1 cellular context compared by ENCODE assay signal in the genomic region with DNA sequence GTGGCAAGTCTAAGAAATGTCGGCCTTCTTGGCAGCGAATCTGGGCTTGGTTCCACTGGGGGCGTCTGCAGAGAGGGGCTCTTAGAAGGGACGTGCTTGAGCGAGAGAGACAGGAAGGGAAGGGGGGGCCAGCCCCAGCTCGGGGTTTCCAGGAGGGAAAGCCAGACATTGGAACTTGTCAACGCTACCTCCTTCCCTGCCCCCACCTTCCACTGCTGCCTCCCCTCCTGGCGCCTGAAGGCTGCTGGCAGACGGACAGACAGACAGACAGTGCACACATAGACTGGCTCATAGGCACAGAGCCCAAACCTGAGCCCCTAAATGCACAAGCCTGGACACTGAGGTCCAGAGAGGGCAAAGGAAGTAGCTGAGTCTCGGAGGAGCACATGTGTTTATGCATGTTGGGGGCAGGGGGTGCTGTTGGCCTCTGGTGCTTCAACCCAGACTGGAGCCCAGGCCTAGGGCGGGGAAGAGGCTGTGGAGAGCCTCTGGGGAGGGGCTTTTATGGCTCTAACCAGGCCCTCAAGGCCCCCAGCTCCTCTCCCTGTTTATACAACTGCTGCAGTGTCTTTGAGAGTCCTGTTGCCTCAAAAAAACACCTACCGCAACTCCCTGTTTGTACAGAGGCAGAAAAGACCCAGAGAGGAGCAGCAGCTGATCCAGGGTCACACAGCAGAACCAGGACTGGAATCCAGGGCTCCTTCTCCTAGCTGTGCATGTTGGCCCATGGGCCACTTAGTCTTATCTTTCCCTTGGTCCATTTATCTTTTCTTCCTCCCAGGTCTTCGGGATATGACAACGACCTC.
TF ChIP-seq lines count a peak whose summit lies in the region.

No MANE protein-coding gene starts in this region.

TF ChIP-seq in HepG2, 621 proteins besides CTCF, POLR2A, EP300 and RAD21 (continued from another document and continues in another):
- TF ChIP-seq, protein P1, sequence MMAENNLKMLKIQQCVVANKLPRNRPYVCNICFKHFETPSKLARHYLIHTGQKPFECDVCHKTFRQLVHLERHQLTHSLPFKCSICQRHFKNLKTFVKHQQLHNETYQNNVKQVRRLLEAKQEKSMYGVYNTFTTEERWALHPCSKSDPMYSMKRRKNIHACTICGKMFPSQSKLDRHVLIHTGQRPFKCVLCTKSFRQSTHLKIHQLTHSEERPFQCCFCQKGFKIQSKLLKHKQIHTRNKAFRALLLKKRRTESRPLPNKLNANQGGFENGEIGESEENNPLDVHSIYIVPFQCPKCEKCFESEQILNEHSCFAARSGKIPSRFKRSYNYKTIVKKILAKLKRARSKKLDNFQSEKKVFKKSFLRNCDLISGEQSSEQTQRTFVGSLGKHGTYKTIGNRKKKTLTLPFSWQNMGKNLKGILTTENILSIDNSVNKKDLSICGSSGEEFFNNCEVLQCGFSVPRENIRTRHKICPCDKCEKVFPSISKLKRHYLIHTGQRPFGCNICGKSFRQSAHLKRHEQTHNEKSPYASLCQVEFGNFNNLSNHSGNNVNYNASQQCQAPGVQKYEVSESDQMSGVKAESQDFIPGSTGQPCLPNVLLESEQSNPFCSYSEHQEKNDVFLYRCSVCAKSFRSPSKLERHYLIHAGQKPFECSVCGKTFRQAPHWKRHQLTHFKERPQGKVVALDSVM (CRISPR knock-in tag; IDR thresholded peaks at IDR 0.05) = peak; percentile 33; the same call in 1 of the 2 replicates
- TF ChIP-seq ZNF224 (CRISPR knock-in tag; IDR thresholded peaks at IDR 0.05) (no peak), MEIS1 (CRISPR knock-in tag; IDR thresholded peaks at IDR 0.05; ENCODE audit: borderline replicate concordance) (0 out of 2 replicates have a peak, but pooled peaks have one; percentile 42), SALL1 (CRISPR knock-in tag; IDR thresholded peaks at IDR 0.05) (peak; percentile 29; the same call in 1 of the 2 replicates), ZNF768 (CRISPR knock-in tag; IDR thresholded peaks at IDR 0.05) (peak; percentile 97), ZNF720 (CRISPR knock-in tag; IDR thresholded peaks at IDR 0.05) (no peak), SRSF1 (optimal IDR thresholded peaks at IDR 0.05; ENCODE audit: low read depth, low read length) (peak; percentile 80), ERF (CRISPR knock-in tag; IDR thresholded peaks at IDR 0.05) (peak; percentile 50; the same call in 1 of the 2 replicates), STAG1 (CRISPR knock-in tag; IDR thresholded peaks at IDR 0.05) (peak; percentile 54), DDIT3 (CRISPR knock-in tag; IDR thresholded peaks at IDR 0.05) (no peak), GABPB1 (CRISPR knock-in tag; IDR thresholded peaks at IDR 0.05) (no peak; the same call in 1 of the 2 replicates), ZMYM3 (CRISPR knock-in tag; IDR thresholded peaks at IDR 0.05) (peak; percentile 81; the same call in 1 of the 2 replicates), TFAP4 (IDR thresholded peaks at IDR 0.05; ENCODE audit: borderline replicate concordance, low read depth) (no peak; the same call in 1 of the 2 replicates), MIXL1 (CRISPR knock-in tag; IDR thresholded peaks at IDR 0.05) (no peak), ISL2 (CRISPR knock-in tag; IDR thresholded peaks at IDR 0.05) (no peak), SRY (CRISPR knock-in tag; IDR thresholded peaks at IDR 0.05) (no peak), AHR (CRISPR knock-in tag; IDR thresholded peaks at IDR 0.05) (peak; percentile 68; the same call in 1 of the 2 replicates), YEATS2 (CRISPR knock-in tag; IDR thresholded peaks at IDR 0.05; ENCODE audit: borderline replicate concordance) (0 out of 2 replicates have a peak, but pooled peaks have one; percentile 24), ZIK1 (CRISPR knock-in tag; IDR thresholded peaks at IDR 0.05; ENCODE audit: borderline replicate concordance, low read depth) (no peak), ZNF598 (CRISPR knock-in tag; IDR thresholded peaks at IDR 0.05; ENCODE audit: borderline replicate concordance) (0 out of 2 replicates have a peak, but pooled peaks have one; percentile 15), ZBTB38 (CRISPR knock-in tag; IDR thresholded peaks at IDR 0.05) (0 out of 2 replicates have a peak, but pooled peaks have one; percentile 3), ZFX (CRISPR knock-in tag; IDR thresholded peaks at IDR 0.05; ENCODE audit: low read depth) (peak; percentile 53; the same call in 1 of the 2 replicates), IKZF4 (CRISPR knock-in tag; IDR thresholded peaks at IDR 0.05; ENCODE audit: borderline replicate concordance, low read depth, not compliant biosample characterization) (no peak), JARID2 (CRISPR knock-in tag; IDR thresholded peaks at IDR 0.05; ENCODE audit: insufficient replicate concordance) (no peak), XRCC5 (optimal IDR thresholded peaks at IDR 0.05; ENCODE audit: low read length) (peak; percentile 4), NR2F6 (IDR thresholded peaks at IDR 0.05) (peak; percentile 47; the same call in 1 of the 2 replicates), NR2F6 (CRISPR knock-in tag; IDR thresholded peaks at IDR 0.05) (peak; percentile 29; the same call in 1 of the 2 replicates), ZSCAN9 (CRISPR knock-in tag; IDR thresholded peaks at IDR 0.05; ENCODE audit: borderline replicate concordance) (0 out of 2 replicates have a peak, but pooled peaks have one; percentile 12), ZFP41 (CRISPR knock-in tag; IDR thresholded peaks at IDR 0.05; ENCODE audit: borderline replicate concordance) (no peak), ZNF207 (IDR thresholded peaks at IDR 0.05; ENCODE audit: borderline replicate concordance) (no peak), KDM5A (IDR thresholded peaks at IDR 0.05; ENCODE audit: borderline replicate concordance, low read length) (no peak), ZNF333 (CRISPR knock-in tag; IDR thresholded peaks at IDR 0.05; ENCODE audit: borderline replicate concordance) (peak; percentile 57; the same call in 1 of the 2 replicates), RCOR2 (CRISPR knock-in tag; IDR thresholded peaks at IDR 0.05) (peak; percentile 72), ZNF543 (CRISPR knock-in tag; IDR thresholded peaks at IDR 0.05) (0 out of 2 replicates have a peak, but pooled peaks have one; percentile 56), DMAP1 (CRISPR knock-in tag; IDR thresholded peaks at IDR 0.05) (peak; percentile 41; the same call in 1 of the 2 replicates), PHF8 (CRISPR knock-in tag; IDR thresholded peaks at IDR 0.05) (no peak)
- TF ChIP-seq, protein P2, sequence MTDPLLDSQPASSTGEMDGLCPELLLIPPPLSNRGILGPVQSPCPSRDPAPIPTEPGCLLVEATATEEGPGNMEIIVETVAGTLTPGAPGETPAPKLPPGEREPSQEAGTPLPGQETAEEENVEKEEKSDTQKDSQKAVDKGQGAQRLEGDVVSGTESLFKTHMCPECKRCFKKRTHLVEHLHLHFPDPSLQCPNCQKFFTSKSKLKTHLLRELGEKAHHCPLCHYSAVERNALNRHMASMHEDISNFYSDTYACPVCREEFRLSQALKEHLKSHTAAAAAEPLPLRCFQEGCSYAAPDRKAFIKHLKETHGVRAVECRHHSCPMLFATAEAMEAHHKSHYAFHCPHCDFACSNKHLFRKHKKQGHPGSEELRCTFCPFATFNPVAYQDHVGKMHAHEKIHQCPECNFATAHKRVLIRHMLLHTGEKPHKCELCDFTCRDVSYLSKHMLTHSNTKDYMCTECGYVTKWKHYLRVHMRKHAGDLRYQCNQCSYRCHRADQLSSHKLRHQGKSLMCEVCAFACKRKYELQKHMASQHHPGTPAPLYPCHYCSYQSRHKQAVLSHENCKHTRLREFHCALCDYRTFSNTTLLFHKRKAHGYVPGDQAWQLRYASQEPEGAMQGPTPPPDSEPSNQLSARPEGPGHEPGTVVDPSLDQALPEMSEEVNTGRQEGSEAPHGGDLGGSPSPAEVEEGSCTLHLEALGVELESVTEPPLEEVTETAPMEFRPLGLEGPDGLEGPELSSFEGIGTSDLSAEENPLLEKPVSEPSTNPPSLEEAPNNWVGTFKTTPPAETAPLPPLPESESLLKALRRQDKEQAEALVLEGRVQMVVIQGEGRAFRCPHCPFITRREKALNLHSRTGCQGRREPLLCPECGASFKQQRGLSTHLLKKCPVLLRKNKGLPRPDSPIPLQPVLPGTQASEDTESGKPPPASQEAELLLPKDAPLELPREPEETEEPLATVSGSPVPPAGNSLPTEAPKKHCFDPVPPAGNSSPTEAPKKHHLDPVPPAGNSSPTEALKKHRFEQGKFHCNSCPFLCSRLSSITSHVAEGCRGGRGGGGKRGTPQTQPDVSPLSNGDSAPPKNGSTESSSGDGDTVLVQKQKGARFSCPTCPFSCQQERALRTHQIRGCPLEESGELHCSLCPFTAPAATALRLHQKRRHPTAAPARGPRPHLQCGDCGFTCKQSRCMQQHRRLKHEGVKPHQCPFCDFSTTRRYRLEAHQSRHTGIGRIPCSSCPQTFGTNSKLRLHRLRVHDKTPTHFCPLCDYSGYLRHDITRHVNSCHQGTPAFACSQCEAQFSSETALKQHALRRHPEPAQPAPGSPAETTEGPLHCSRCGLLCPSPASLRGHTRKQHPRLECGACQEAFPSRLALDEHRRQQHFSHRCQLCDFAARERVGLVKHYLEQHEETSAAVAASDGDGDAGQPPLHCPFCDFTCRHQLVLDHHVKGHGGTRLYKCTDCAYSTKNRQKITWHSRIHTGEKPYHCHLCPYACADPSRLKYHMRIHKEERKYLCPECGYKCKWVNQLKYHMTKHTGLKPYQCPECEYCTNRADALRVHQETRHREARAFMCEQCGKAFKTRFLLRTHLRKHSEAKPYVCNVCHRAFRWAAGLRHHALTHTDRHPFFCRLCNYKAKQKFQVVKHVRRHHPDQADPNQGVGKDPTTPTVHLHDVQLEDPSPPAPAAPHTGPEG (CRISPR knock-in tag; IDR thresholded peaks at IDR 0.05) = no peak
- TF ChIP-seq, protein P3, sequence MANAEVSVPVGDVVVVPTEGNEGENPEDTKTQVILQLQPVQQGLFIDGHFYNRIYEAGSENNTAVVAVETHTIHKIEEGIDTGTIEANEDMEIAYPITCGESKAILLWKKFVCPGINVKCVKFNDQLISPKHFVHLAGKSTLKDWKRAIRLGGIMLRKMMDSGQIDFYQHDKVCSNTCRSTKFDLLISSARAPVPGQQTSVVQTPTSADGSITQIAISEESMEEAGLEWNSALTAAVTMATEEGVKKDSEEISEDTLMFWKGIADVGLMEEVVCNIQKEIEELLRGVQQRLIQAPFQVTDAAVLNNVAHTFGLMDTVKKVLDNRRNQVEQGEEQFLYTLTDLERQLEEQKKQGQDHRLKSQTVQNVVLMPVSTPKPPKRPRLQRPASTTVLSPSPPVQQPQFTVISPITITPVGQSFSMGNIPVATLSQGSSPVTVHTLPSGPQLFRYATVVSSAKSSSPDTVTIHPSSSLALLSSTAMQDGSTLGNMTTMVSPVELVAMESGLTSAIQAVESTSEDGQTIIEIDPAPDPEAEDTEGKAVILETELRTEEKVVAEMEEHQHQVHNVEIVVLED (CRISPR knock-in tag; IDR thresholded peaks at IDR 0.05; ENCODE audit: borderline replicate concordance) = 0 out of 2 replicates have a peak, but pooled peaks have one; percentile 8
- TF ChIP-seq, protein P4, sequence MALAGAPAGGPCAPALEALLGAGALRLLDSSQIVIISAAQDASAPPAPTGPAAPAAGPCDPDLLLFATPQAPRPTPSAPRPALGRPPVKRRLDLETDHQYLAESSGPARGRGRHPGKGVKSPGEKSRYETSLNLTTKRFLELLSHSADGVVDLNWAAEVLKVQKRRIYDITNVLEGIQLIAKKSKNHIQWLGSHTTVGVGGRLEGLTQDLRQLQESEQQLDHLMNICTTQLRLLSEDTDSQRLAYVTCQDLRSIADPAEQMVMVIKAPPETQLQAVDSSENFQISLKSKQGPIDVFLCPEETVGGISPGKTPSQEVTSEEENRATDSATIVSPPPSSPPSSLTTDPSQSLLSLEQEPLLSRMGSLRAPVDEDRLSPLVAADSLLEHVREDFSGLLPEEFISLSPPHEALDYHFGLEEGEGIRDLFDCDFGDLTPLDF (CRISPR knock-in tag; IDR thresholded peaks at IDR 0.05) = no peak
- TF ChIP-seq, protein P5, sequence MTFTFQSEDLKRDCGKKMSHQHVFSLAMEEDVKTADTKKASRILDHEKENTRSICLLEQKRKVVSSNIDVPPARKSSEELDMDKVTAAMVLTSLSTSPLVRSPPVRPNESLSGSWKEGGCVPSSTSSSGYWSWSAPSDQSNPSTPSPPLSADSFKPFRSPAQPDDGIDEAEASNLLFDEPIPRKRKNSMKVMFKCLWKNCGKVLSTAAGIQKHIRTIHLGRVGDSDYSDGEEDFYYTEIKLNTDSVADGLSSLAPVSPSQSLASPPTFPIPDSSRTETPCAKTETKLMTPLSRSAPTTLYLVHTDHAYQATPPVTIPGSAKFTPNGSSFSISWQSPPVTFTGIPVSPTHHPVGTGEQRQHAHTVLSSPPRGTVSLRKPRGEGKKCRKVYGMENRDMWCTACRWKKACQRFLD (CRISPR knock-in tag; IDR thresholded peaks at IDR 0.05; ENCODE audit: borderline replicate concordance) = 0 out of 2 replicates have a peak, but pooled peaks have one; percentile 5
- TF ChIP-seq, protein P6, sequence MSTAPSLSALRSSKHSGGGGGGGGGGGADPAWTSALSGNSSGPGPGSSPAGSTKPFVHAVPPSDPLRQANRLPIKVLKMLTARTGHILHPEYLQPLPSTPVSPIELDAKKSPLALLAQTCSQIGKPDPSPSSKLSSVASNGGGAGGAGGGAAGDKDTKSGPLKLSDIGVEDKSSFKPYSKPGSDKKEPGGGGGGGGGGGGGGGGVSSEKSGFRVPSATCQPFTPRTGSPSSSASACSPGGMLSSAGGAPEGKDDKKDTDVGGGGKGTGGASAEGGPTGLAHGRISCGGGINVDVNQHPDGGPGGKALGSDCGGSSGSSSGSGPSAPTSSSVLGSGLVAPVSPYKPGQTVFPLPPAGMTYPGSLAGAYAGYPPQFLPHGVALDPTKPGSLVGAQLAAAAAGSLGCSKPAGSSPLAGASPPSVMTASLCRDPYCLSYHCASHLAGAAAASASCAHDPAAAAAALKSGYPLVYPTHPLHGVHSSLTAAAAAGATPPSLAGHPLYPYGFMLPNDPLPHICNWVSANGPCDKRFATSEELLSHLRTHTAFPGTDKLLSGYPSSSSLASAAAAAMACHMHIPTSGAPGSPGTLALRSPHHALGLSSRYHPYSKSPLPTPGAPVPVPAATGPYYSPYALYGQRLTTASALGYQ (CRISPR knock-in tag; IDR thresholded peaks at IDR 0.05) = no peak
- TF ChIP-seq, protein P7, sequence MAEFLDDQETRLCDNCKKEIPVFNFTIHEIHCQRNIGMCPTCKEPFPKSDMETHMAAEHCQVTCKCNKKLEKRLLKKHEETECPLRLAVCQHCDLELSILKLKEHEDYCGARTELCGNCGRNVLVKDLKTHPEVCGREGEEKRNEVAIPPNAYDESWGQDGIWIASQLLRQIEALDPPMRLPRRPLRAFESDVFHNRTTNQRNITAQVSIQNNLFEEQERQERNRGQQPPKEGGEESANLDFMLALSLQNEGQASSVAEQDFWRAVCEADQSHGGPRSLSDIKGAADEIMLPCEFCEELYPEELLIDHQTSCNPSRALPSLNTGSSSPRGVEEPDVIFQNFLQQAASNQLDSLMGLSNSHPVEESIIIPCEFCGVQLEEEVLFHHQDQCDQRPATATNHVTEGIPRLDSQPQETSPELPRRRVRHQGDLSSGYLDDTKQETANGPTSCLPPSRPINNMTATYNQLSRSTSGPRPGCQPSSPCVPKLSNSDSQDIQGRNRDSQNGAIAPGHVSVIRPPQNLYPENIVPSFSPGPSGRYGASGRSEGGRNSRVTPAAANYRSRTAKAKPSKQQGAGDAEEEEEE (CRISPR knock-in tag; IDR thresholded peaks at IDR 0.05; ENCODE audit: borderline replicate concordance) = no peak
